In genomic region chr12:62976110-62976640, GRCh38 we compare ENCODE assay signal across 24 cellular contexts. TPM values are rescaled to one million over a fixed set of nuclear protein-coding genes. Genes with fewer than 3 reads are reported as not detected.
"Had no signal": no experiment of that assay in that cellular context is flagged by ENCODE, and none has a peak within 500 bp of the region (broad histone marks: within the 10 kb centered on the region; RNA-seq: fewer than 3 reads in every experiment).

No MANE protein-coding gene starts in this region.

- H3K9me3 ChIP-seq: ascending aorta, body of pancreas had no signal

- H3K27ac ChIP-seq: ascending aorta, body of pancreas, RWPE1 had no signal

- H3K9me3 Mint-ChIP-seq: activated CD4-positive, alpha-beta T cell treated with anti-CD3 and anti-CD28 coated beads, Interleukin-2, amount 10 ng/mL, durations not matched to agents 24 days and 14 days; activated naive CD4-positive, alpha-beta T cell treated with anti-CD3 and anti-CD28 coated beads, Interleukin-2, amount 50 U/mL, for 72 hours; activated naive CD8-positive, alpha-beta T cell treated with anti-CD3 and anti-CD28 coated beads, Interleukin-2, amount 50 U/mL, for 24 hours; activated T-cell treated with anti-CD3 and anti-CD28 coated beads, Interleukin-2, amount 50 U/mL, for 4 hours; T-helper 1 cell treated with Interleukin-12 subunit alpha and Interleukin-12 subunit beta and Interleukin-4 antibody, amounts not matched to agents 30 μg/mL and 1 μg/mL, for 36 hours; WTC11 had no signal

- DNase-seq: activated CD4-positive, alpha-beta T cell treated with anti-CD3 and anti-CD28 coated beads for 1 hour; activated CD4-positive, alpha-beta T cell treated with anti-CD3 and anti-CD28 coated beads, Interleukin-2, amount 10 ng/mL, durations not matched to agents 24 days and 14 days; activated CD4-positive, alpha-beta T cell treated with anti-CD3 and anti-CD28 coated beads, Interleukin-2, amount 50 U/mL, for 48 hours; activated CD8-positive, alpha-beta memory T cell treated with anti-CD3 and anti-CD28 coated beads, Interleukin-2, amount 10 ng/mL, durations not matched to agents 7 days and 5 days; activated effector memory CD4-positive, alpha-beta T cell treated with anti-CD3 and anti-CD28 coated beads, Interleukin-2, amount 50 U/mL, for 16 hours; activated naive CD4-positive, alpha-beta T cell treated with Interleukin-2 at 50 U/mL for 16 hours; activated naive CD8-positive, alpha-beta T cell treated with anti-CD3 and anti-CD28 coated beads, Interleukin-2, amount 50 U/mL, for 24 hours; activated T-cell treated with anti-CD3 and anti-CD28 coated beads, Interleukin-2, amount 50 U/mL, for 4 hours; amniotic stem cell; body of pancreas; NCI-H1105 treated with DMSO at 0.1 percent for 48 hours; NCI-H1436 treated with DMSO at 0.1 percent for 48 hours; NCI-H187; NCI-H2081; NCI-H446; NCI-H524; NCI-H774; Right ventricle myocardium superior had no signal

- H3K4me3 Mint-ChIP-seq: activated CD4-positive, alpha-beta T cell treated with anti-CD3 and anti-CD28 coated beads, Interleukin-2, amount 10 ng/mL, durations not matched to agents 24 days and 14 days; activated CD8-positive, alpha-beta memory T cell treated with anti-CD3 and anti-CD28 coated beads, Interleukin-2, amount 10 ng/mL, durations not matched to agents 7 days and 5 days; activated naive CD8-positive, alpha-beta T cell treated with anti-CD3 and anti-CD28 coated beads, Interleukin-2, amount 50 U/mL, for 24 hours; activated T-cell treated with anti-CD3 and anti-CD28 coated beads, Interleukin-2, amount 50 U/mL, for 4 hours; T-helper 1 cell treated with Interleukin-12 subunit alpha and Interleukin-12 subunit beta and Interleukin-4 antibody, amounts not matched to agents 30 μg/mL and 1 μg/mL, for 36 hours; WTC11 had no signal

- H3K27me3 ChIP-seq: ascending aorta, body of pancreas had no signal

- H3K4me1 Mint-ChIP-seq: activated CD4-positive, alpha-beta T cell treated with anti-CD3 and anti-CD28 coated beads, Interleukin-2, amount 10 ng/mL, durations not matched to agents 24 days and 14 days; activated CD8-positive, alpha-beta memory T cell treated with anti-CD3 and anti-CD28 coated beads, Interleukin-2, amount 10 ng/mL, durations not matched to agents 7 days and 5 days; activated naive CD8-positive, alpha-beta T cell treated with anti-CD3 and anti-CD28 coated beads, Interleukin-2, amount 50 U/mL, for 24 hours had no signal

- H3K36me3 Mint-ChIP-seq: activated CD8-positive, alpha-beta memory T cell treated with anti-CD3 and anti-CD28 coated beads, Interleukin-2, amount 10 ng/mL, durations not matched to agents 7 days and 5 days; activated naive CD4-positive, alpha-beta T cell treated with anti-CD3 and anti-CD28 coated beads, Interleukin-2, amount 50 U/mL, for 72 hours; WTC11 had no signal

- H3K27me3 Mint-ChIP-seq: activated CD4-positive, alpha-beta T cell treated with anti-CD3 and anti-CD28 coated beads, Interleukin-2, amount 10 ng/mL, durations not matched to agents 24 days and 14 days; activated naive CD8-positive, alpha-beta T cell treated with anti-CD3 and anti-CD28 coated beads, Interleukin-2, amount 50 U/mL, for 24 hours had no signal

- H3K27ac Mint-ChIP-seq: activated CD4-positive, alpha-beta T cell treated with anti-CD3 and anti-CD28 coated beads, Interleukin-2, amount 10 ng/mL, durations not matched to agents 24 days and 14 days; activated CD8-positive, alpha-beta memory T cell treated with anti-CD3 and anti-CD28 coated beads, Interleukin-2, amount 10 ng/mL, durations not matched to agents 7 days and 5 days; activated naive CD4-positive, alpha-beta T cell treated with anti-CD3 and anti-CD28 coated beads, Interleukin-2, amount 50 U/mL, for 72 hours; activated naive CD8-positive, alpha-beta T cell treated with anti-CD3 and anti-CD28 coated beads, Interleukin-2, amount 50 U/mL, for 24 hours; T-helper 1 cell treated with Interleukin-12 subunit alpha and Interleukin-12 subunit beta and Interleukin-4 antibody, amounts not matched to agents 30 μg/mL and 1 μg/mL, for 36 hours; WTC11 had no signal

- H3K4me3 ChIP-seq: ascending aorta, body of pancreas had no signal

- H3K4me1 ChIP-seq: body of pancreas had no signal

- H3K36me3 ChIP-seq: ascending aorta had no signal

- ATAC-seq: activated CD8-positive, alpha-beta memory T cell treated with anti-CD3 and anti-CD28 coated beads, Interleukin-2, amount 10 ng/mL, durations not matched to agents 7 days and 5 days; activated naive CD4-positive, alpha-beta T cell treated with anti-CD3 and anti-CD28 coated beads, Interleukin-2, amount 50 U/mL, for 72 hours; activated naive CD8-positive, alpha-beta T cell treated with anti-CD3 and anti-CD28 coated beads, Interleukin-2, amount 50 U/mL, for 24 hours; activated T-cell treated with anti-CD3 and anti-CD28 coated beads, Interleukin-2, amount 50 U/mL, for 4 hours; body of pancreas; Panc1; WTC11 had no signal

RNA-seq across cellular contexts. Expression of gene PPM1H, which starts 41.2 kb away (rescaled TPM):
- total RNA-seq: activated CD4-positive, alpha-beta T cell treated with anti-CD3 and anti-CD28 coated beads, Interleukin-2, amount 10 ng/mL, durations not matched to agents 24 days and 14 days had no signal
